ENCODE assay signal across 8 cellular contexts in the genomic region with DNA sequence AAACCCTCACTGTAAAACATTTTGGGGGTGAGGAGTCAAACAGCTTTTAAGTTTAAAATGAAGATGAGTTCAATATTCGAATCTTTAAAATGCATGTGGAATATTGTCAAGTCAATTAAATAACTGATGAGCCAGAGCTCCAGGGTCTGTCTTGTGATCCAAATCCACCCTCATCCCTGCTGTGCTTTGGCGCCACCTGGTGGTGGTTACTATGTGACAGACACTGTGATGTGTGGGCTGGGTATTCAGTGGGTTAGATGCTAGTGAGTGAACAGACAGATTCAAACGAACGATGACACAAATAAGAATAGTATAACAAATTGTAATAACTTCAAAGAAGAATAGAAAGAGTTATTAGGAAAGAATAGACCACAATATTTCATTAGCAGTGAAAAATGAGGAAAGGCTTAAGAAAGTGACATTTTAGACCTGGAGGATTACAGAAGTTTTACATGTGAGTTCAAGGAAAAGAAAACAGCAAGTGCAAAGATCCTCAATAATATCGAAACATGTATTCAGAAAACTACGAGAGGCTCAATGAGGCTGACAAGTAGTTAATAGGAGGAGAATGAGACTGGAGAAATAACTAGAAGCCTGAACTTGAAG. TPM values are rescaled to one million over a fixed set of nuclear protein-coding genes. Genes with fewer than 3 reads are reported as not detected.
DNase-seq lines count a peak whose midpoint lies in the region; ATAC-seq and TF ChIP-seq lines count a peak whose summit lies in the region.

No MANE protein-coding gene starts in this region.

- peak; percentile 89 for ATAC-seq in HG02610 (IDR thresholded peaks at IDR 0.05; ENCODE audit: unreplicated experiment)

- H3K4me3 ChIP-seq in WI38 (ENCODE audit: low read depth, low read length) (no peak overlapping the region), cardiac fibroblast (replicated peaks in 1 of 2; ENCODE audit: low read depth in 2 of 2, low read length in 2 of 2) (no peak overlapping the region), kidney epithelial cell (ENCODE audit: low read depth, low read length) (no peak overlapping the region)

- no peaks in the 10 kb centered on the region for H3K27me3 ChIP-seq in kidney epithelial cell (ENCODE audit: control insufficient read depth, insufficient read depth, low read length)

- H3K36me3 ChIP-seq in kidney epithelial cell (ENCODE audit: control insufficient read depth, insufficient read depth, low read length) = no peaks in the 10 kb centered on the region

- TF ChIP-seq CTCF in WI38 (IDR thresholded peaks at IDR 0.05; ENCODE audit: low read depth, low read length) (peak; percentile 64), cardiac fibroblast (IDR thresholded peaks at IDR 0.05; ENCODE audit: low read depth, low read length) (peak; percentile 94), kidney epithelial cell (IDR thresholded peaks at IDR 0.05; ENCODE audit: insufficient read depth, low read length, poor library complexity, severe bottlenecking) (peak; percentile 94)

- DNase-seq in NCI-H446 (lab: John Stamatoyannopoulos, UW) = peak; percentile 66 to 77
- DNase-seq in NCI-H446 treated with DMSO at 0.1 percent for 48 hours (lab: John Stamatoyannopoulos, UW) = no peak
- peak; percentile 5 for DNase-seq in NCI-H1092 (lab: John Stamatoyannopoulos, UW)
- DNase-seq in cardiac fibroblast (ENCODE audit: low read depth in 2 of 2) = peak; percentile 77 to 79
- peak; percentile 12 for DNase-seq in kidney epithelial cell (ENCODE audit: low read depth)
- DNase-seq in stimulated activated CD4-positive, alpha-beta T cell treated with anti-CD3 and anti-CD28 coated beads, Interleukin-2, amount 100 ng/mL, for 4 hours (ENCODE audit: low read depth) = peak; percentile 37

RNA-seq across cellular contexts. Expression of gene CHSY3, which starts 51.4 kb away (rescaled TPM):
- 1.7 and 2.5 TPM in 2 replicates for total RNA-seq in kidney epithelial cell
